ENCODE assay signal across 9 cellular contexts in the genomic region with DNA sequence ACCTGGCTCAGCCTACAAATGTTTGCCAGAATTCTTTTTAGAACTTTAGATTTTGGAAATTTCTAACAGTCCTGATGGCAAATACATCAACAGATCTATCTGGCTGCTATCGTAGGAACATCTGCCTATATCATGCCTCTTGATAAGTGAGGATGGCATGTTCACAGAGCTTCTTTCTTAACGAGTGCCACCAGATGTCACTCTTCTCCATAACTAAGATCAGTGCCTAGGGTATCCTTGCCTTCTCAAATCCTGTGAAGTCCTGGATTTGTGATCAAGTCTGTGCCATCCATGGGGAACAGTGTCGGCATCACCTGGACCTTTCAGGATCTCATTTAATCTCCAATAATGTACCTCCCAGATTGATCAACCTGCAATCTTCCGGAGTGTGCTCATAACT. TPM values are rescaled to one million over a fixed set of nuclear protein-coding genes. Genes with fewer than 3 reads are reported as not detected.
DNase-seq lines count a peak whose midpoint lies in the region; ATAC-seq and TF ChIP-seq lines count a peak whose summit lies in the region.
"Had no signal": no experiment of that assay in that cellular context is flagged by ENCODE, and none has a peak within 500 bp of the region (broad histone marks: within the 10 kb centered on the region; RNA-seq: fewer than 3 reads in every experiment).

No MANE protein-coding gene starts in this region.

- CTCF ChIA-PET in activated CD8-positive, alpha-beta memory T cell treated with anti-CD3 and anti-CD28 coated beads, Interleukin-2, amount 10 ng/mL, durations not matched to agents 7 days and 5 days (lab: Charles Lee), result no interaction called here

- peaks cover 9% of the 10 kb centered on the region for H3K27me3 Mint-ChIP-seq in activated CD8-positive, alpha-beta memory T cell treated with anti-CD3 and anti-CD28 coated beads, Interleukin-2, amount 10 ng/mL, durations not matched to agents 7 days and 5 days

- H3K9me3 ChIP-seq in Karpas-422 (ENCODE audit: low read length), result no peaks in the 10 kb centered on the region

- H3K4me1 Mint-ChIP-seq in activated CD8-positive, alpha-beta memory T cell treated with anti-CD3 and anti-CD28 coated beads, Interleukin-2, amount 10 ng/mL, durations not matched to agents 7 days and 5 days, result no peaks in the 10 kb centered on the region

- H4K20me1 ChIP-seq in Karpas-422 (ENCODE audit: insufficient read depth, low read depth, low read length), result no peaks in the 10 kb centered on the region

- no peak for ATAC-seq in activated CD8-positive, alpha-beta memory T cell treated with anti-CD3 and anti-CD28 coated beads, Interleukin-2, amount 10 ng/mL, durations not matched to agents 7 days and 5 days
- ATAC-seq in GM18870 (IDR thresholded peaks at IDR 0.05; ENCODE audit: unreplicated experiment), result no peak

- H3K9ac ChIP-seq in Karpas-422 (ENCODE audit: low read length), result no peak overlapping the region

- H3K4me2 ChIP-seq in Karpas-422 (ENCODE audit: low read depth, low read length, poor library complexity, severe bottlenecking), result no peak overlapping the region

- peak; percentile 73 for TF ChIP-seq CTCF in VCaP (conservative IDR thresholded peaks at IDR 0.05)
- TF ChIP-seq CTCF in kidney epithelial cell (IDR thresholded peaks at IDR 0.05; ENCODE audit: insufficient read depth, low read length, poor library complexity, severe bottlenecking), result peak; percentile 55

- no peak overlapping the region for H3K27ac ChIP-seq in Karpas-422 (ENCODE audit: low read length)
- H3K27ac ChIP-seq in VCaP, result no peak overlapping the region

- DNase-seq in DMS153 (lab: John Stamatoyannopoulos, UW), result peak; percentile 37
- DNase-seq in Karpas-422, result peak; percentile 80
- DNase-seq in kidney epithelial cell (ENCODE audit: low read depth), result peak; percentile 37
- DNase-seq in activated CD8-positive, alpha-beta memory T cell treated with anti-CD3 and anti-CD28 coated beads, Interleukin-2, amount 10 ng/mL, durations not matched to agents 7 days and 5 days, result no peak
- no peak for DNase-seq in ureter (ENCODE audit: low spot score)
- DNase-seq in activated naive CD4-positive, alpha-beta T cell treated with Interleukin-2 at 50 U/mL for 16 hours, result no peak

- H2AFZ ChIP-seq in Karpas-422 (ENCODE audit: low read length), result no peak overlapping the region

- no peaks in the 10 kb centered on the region for H3K36me3 ChIP-seq in Karpas-422 (ENCODE audit: insufficient read depth, low read length)
- no peaks in the 10 kb centered on the region for H3K36me3 ChIP-seq in kidney epithelial cell (ENCODE audit: control insufficient read depth, insufficient read depth, low read length)

- no peaks in the 10 kb centered on the region for H3K9me3 Mint-ChIP-seq in activated CD8-positive, alpha-beta memory T cell treated with anti-CD3 and anti-CD28 coated beads, Interleukin-2, amount 10 ng/mL, durations not matched to agents 7 days and 5 days (ENCODE audit: low read depth)

- no peaks in the 10 kb centered on the region for H3K36me3 Mint-ChIP-seq in activated CD8-positive, alpha-beta memory T cell treated with anti-CD3 and anti-CD28 coated beads, Interleukin-2, amount 10 ng/mL, durations not matched to agents 7 days and 5 days

- H3K27me3 ChIP-seq in Karpas-422 (ENCODE audit: low read length) (no peaks in the 10 kb centered on the region), kidney epithelial cell (ENCODE audit: control insufficient read depth, insufficient read depth, low read length) (no peaks in the 10 kb centered on the region)

- H3K4me3 Mint-ChIP-seq in activated CD8-positive, alpha-beta memory T cell treated with anti-CD3 and anti-CD28 coated beads, Interleukin-2, amount 10 ng/mL, durations not matched to agents 7 days and 5 days, result no peak overlapping the region

- H3K27ac Mint-ChIP-seq in activated CD8-positive, alpha-beta memory T cell treated with anti-CD3 and anti-CD28 coated beads, Interleukin-2, amount 10 ng/mL, durations not matched to agents 7 days and 5 days, result no peak overlapping the region

- no peaks in the 10 kb centered on the region for H3K9me2 ChIP-seq in Karpas-422 (replicated peaks; ENCODE audit: insufficient read depth, low read length)

- H3K4me3 ChIP-seq in Karpas-422 (ENCODE audit: low read length) (no peak overlapping the region), kidney epithelial cell (ENCODE audit: low read depth, low read length) (no peak overlapping the region)

- H3K79me2 ChIP-seq in Karpas-422 (ENCODE audit: low read length), result no peaks in the 10 kb centered on the region

- peaks cover 27% of the 10 kb centered on the region for H3K4me1 ChIP-seq in Karpas-422 (ENCODE audit: low read length)

RNA-seq across cellular contexts. Expression of a gene that starts 36.5 kb away (rescaled TPM):
- 0.43 and 2.0 TPM in 2 replicates for total RNA-seq in Karpas-422 (2014; rRNA removed; shearing (Covaris generic); ENCODE audit: low replicate concordance)
- not detected in 2 replicates for total RNA-seq in kidney epithelial cell
- total RNA-seq in activated CD8-positive, alpha-beta memory T cell treated with anti-CD3 and anti-CD28 coated beads, Interleukin-2, amount 10 ng/mL, durations not matched to agents 7 days and 5 days, result not detected
- not detected for total RNA-seq in ureter
- total RNA-seq: mononuclear cell had no signal

RNA-seq across cellular contexts. Expression of a gene that starts 58.1 kb away (rescaled TPM):
- 109 and 232 TPM in 2 replicates for total RNA-seq in Karpas-422 (2014; rRNA removed; shearing (Covaris generic); ENCODE audit: low replicate concordance)
- total RNA-seq in kidney epithelial cell (not detected in 2 replicates), ureter (0.21 TPM)
- total RNA-seq in activated CD8-positive, alpha-beta memory T cell treated with anti-CD3 and anti-CD28 coated beads, Interleukin-2, amount 10 ng/mL, durations not matched to agents 7 days and 5 days, result not detected

Comparison
In these comparisons a context has a peak if more than half of its experiments do, and no peak if none do; other contexts are left out.
1. DNase-seq: peak in DMS153 (single experiment), Karpas-422 (single experiment) and kidney epithelial cell (single experiment); none in activated CD8-positive, alpha-beta memory T cell treated with anti-CD3 and anti-CD28 coated beads, Interleukin-2, amount 10 ng/mL, durations not matched to agents 7 days and 5 days (single experiment), ureter (single experiment) and activated naive CD4-positive, alpha-beta T cell treated with Interleukin-2 at 50 U/mL for 16 hours (single experiment).
2. RNA of a gene that starts 58.1 kb away (total RNA-seq): 109 to 232 TPM in Karpas-422; 0.21 TPM in ureter (single experiment), not detected in kidney epithelial cell and not detected in activated CD8-positive, alpha-beta memory T cell treated with anti-CD3 and anti-CD28 coated beads, Interleukin-2, amount 10 ng/mL, durations not matched to agents 7 days and 5 days; every median in the first group is over 10 times any median in the second.